Comparison of ENCODE assay signal across 9 cellular contexts in genomic region chr1:227885135-227885647, GRCh38.
DNase-seq lines count a peak whose midpoint lies in the region; ATAC-seq and TF ChIP-seq lines count a peak whose summit lies in the region.
"Had no signal": no experiment of that assay in that cellular context is flagged by ENCODE, and none has a peak within 500 bp of the region (broad histone marks: within the 10 kb centered on the region; RNA-seq: fewer than 3 reads in every experiment).

No MANE protein-coding gene starts in this region.

- H3K36me3 Mint-ChIP-seq in activated T-helper 2 cell treated with anti-CD3 and anti-CD28 coated beads, Interferon-gamma antibody, Interleukin-2, Interleukin-4, amounts not matched to agents 10 μg/mL and 5 μg/mL and 100 μg/mL, durations not matched to agents 14 hours and 24 hours and 36 hours (ENCODE audit: low read depth) = no peaks in the 10 kb centered on the region

- H3K36me3 ChIP-seq in NT2/D1 (ENCODE audit: insufficient read depth, insufficient read length, low read length) = no peaks in the 10 kb centered on the region
- H3K36me3 ChIP-seq in stomach = no peaks in the 10 kb centered on the region
- H3K36me3 ChIP-seq: brain microvascular endothelial cell, pancreas had no signal

- H3K4me1 Mint-ChIP-seq in activated T-helper 2 cell treated with anti-CD3 and anti-CD28 coated beads, Interferon-gamma antibody, Interleukin-2, Interleukin-4, amounts not matched to agents 10 μg/mL and 5 μg/mL and 100 μg/mL, durations not matched to agents 14 hours and 24 hours and 36 hours (ENCODE audit: low read depth) = peaks cover 5% of the 10 kb centered on the region

- 63 to 82% (median 80%) methylated on average over 4 to 8 of the region's 8 CpGs for WGBS in stomach, 5 donors

- H3K4me3 ChIP-seq in NT2/D1 (ENCODE audit: insufficient read length, low read depth) (no peak overlapping the region), stomach (no peak overlapping the region)
- H3K4me3 ChIP-seq: pancreas had no signal

- H3K27me3 ChIP-seq in NT2/D1 (ENCODE audit: insufficient read depth, insufficient read length) (peaks cover 1% of the 10 kb centered on the region), stomach (peaks cover 0 to 23% (median 15%) of the 10 kb centered on the region in 3 donors)
- H3K27me3 ChIP-seq: brain microvascular endothelial cell, pancreas had no signal

- H3K9me3 Mint-ChIP-seq in activated T-helper 2 cell treated with anti-CD3 and anti-CD28 coated beads, Interferon-gamma antibody, Interleukin-2, Interleukin-4, amounts not matched to agents 10 μg/mL and 5 μg/mL and 100 μg/mL, durations not matched to agents 14 hours and 24 hours and 36 hours = no peaks in the 10 kb centered on the region

- peak overlapping the region; percentile 51 for H3K9ac ChIP-seq in NT2/D1 (ENCODE audit: insufficient read length, low read depth)

- no peak for ATAC-seq in left ventricle myocardium superior

- TF ChIP-seq POLR2A in stomach (IDR thresholded peaks at IDR 0.05) = no peak

- DNase-seq in NT2/D1 (ENCODE audit: low read depth, low spot score) (no peak), left ventricle myocardium superior (peak; percentile 36), stomach (peak; percentile 24), GM19238 (ENCODE audit: insufficient read length, low spot score) (no peak), H4 (ENCODE audit: low spot score) (no peak), SW480 (ENCODE audit: low spot score) (no peak)
- DNase-seq in activated T-helper 2 cell treated with anti-CD3 and anti-CD28 coated beads, Interferon-gamma antibody, Interleukin-2, Interleukin-4, amounts not matched to agents 10 μg/mL and 5 μg/mL and 100 μg/mL, durations not matched to agents 14 hours and 24 hours and 36 hours (ENCODE audit: low spot score) = peak; percentile 9

- no peak for TF ChIP-seq CTCF in stomach (IDR thresholded peaks at IDR 0.05)

- peak overlapping the region in 2 of 5 donors; percentile 87 to 91 for H3K27ac ChIP-seq in stomach
- H3K27ac ChIP-seq: brain microvascular endothelial cell, pancreas had no signal

- no peak for TF ChIP-seq EP300 in stomach (IDR thresholded peaks at IDR 0.05)

- H3K27me3 Mint-ChIP-seq in activated T-helper 2 cell treated with anti-CD3 and anti-CD28 coated beads, Interferon-gamma antibody, Interleukin-2, Interleukin-4, amounts not matched to agents 10 μg/mL and 5 μg/mL and 100 μg/mL, durations not matched to agents 14 hours and 24 hours and 36 hours (ENCODE audit: low read depth) = peaks cover 6% of the 10 kb centered on the region

- H3K4me1 ChIP-seq in NT2/D1 (ENCODE audit: insufficient read depth, insufficient read length) = peaks cover 25% of the 10 kb centered on the region
- H3K4me1 ChIP-seq in stomach = peaks cover 25 to 27% (median 26%) of the 10 kb centered on the region in 4 donors
- H3K4me1 ChIP-seq: pancreas had no signal

- intact Hi-C loops in activated T-helper 2 cell treated with anti-CD3 and anti-CD28 coated beads, Interferon-gamma antibody, Interleukin-2, Interleukin-4, amounts not matched to agents 10 μg/mL and 5 μg/mL and 100 μg/mL, durations not matched to agents 14 hours and 24 hours and 36 hours (cut with micrococcal nuclease) = no loop called here
- intact Hi-C loops in left ventricle myocardium superior (cut with micrococcal nuclease) (no loop called here), stomach (cut with DNase I; ENCODE audit: low total_unique reads) (no loop called here)

- no peaks in the 10 kb centered on the region for H3K9me3 ChIP-seq in NT2/D1 (ENCODE audit: insufficient read depth, low read length)
- H3K9me3 ChIP-seq in stomach = no peaks in the 10 kb centered on the region
- H3K9me3 ChIP-seq: pancreas had no signal

- H3K27ac Mint-ChIP-seq in activated T-helper 2 cell treated with anti-CD3 and anti-CD28 coated beads, Interferon-gamma antibody, Interleukin-2, Interleukin-4, amounts not matched to agents 10 μg/mL and 5 μg/mL and 100 μg/mL, durations not matched to agents 14 hours and 24 hours and 36 hours = no peak overlapping the region

- no peak overlapping the region for H3K4me3 Mint-ChIP-seq in activated T-helper 2 cell treated with anti-CD3 and anti-CD28 coated beads, Interferon-gamma antibody, Interleukin-2, Interleukin-4, amounts not matched to agents 10 μg/mL and 5 μg/mL and 100 μg/mL, durations not matched to agents 14 hours and 24 hours and 36 hours (ENCODE audit: low read depth)

Comparison
In these comparisons a context has a peak if more than half of its experiments do, and no peak if none do; other contexts are left out.
1. DNase-seq: peak in activated T-helper 2 cell treated with anti-CD3 and anti-CD28 coated beads, Interferon-gamma antibody, Interleukin-2, Interleukin-4, amounts not matched to agents 10 μg/mL and 5 μg/mL and 100 μg/mL, durations not matched to agents 14 hours and 24 hours and 36 hours (single experiment), left ventricle myocardium superior (single experiment) and stomach (single experiment); none in NT2/D1 (single experiment), GM19238 (single experiment), H4 (single experiment) and SW480 (single experiment).